In the genomic region with DNA sequence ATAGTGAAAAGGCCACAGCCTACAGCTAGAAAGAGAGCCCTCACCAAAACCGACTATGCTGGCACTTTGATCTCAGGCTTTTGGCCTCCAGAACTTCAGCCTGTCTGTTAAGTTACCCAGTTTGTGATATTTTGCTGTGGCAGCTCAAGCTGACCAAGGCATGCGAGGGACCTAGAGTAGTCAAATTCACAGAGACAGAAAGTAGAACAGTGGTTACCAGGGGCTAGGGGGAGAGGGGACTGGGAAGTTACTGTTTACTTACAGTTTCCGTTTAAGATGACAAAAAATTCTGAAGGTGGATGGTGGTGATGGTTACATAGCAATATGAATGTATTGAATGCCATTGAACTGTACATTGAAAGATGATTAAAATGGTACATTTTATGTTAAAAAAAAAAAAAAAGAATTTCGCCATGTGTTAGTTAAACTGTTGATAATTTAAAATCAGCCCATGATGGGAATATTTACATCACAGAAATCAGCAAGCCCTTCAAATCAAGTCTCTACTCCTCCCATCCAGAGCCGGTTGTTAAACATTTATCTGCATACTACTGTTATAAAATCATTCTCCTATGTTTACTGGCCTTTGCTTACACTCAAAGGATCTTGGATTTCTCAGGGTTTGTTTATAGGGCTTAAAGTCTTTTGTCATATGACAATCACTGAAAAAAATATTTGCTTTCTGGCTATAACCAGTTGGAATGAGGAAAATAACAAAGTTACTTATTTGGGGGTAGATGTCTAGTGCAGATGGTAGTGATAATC, we compare ENCODE assay signal across 14 cellular contexts. TPM values are rescaled to one million over a fixed set of nuclear protein-coding genes. Genes with fewer than 3 reads are reported as not detected.
A peak's percentile ranks its signal among the peaks of the same experiment; 100 is the strongest.
DNase-seq lines count a peak whose midpoint lies in the region; ATAC-seq, FAIRE-seq and TF ChIP-seq lines count a peak whose summit lies in the region.
"Not testable (repeated sequence)": the region's sequence is repeated elsewhere in the genome, so short reads cannot be mapped to it uniquely, and the experiment has no call there.
"Had no signal": no experiment of that assay in that cellular context is flagged by ENCODE, and none has a peak within 500 bp of the region (broad histone marks: within the 10 kb centered on the region; RNA-seq: fewer than 3 reads in every experiment).

No MANE protein-coding gene starts in this region.

- not testable (repeated sequence) for TF ChIP-seq CTCF in SK-N-SH (IDR thresholded peaks at IDR 0.05)

- H3K4me1 Mint-ChIP-seq in activated naive CD8-positive, alpha-beta T cell treated with anti-CD3 and anti-CD28 coated beads, Interleukin-2, amount 10 ng/mL, durations not matched to agents 7 days and 5 days; stimulated activated naive B cell treated with anti-CD40 and anti-IgM and Interleukin-4, amounts not matched to agents 10 μg/mL and 1 μg/mL and 100 μg/mL, for 72 hours: not testable (repeated sequence)

- H3K36me3 ChIP-seq in SK-N-SH (replicated peaks in 1 of 2; ENCODE audit: control insufficient read depth in 1 of 2, insufficient read depth in 2 of 2, low read length in 1 of 2) = not testable (repeated sequence)

- H3K9me2 ChIP-seq in SK-N-SH = not testable (repeated sequence)

- not testable (repeated sequence) for H3K27me3 Mint-ChIP-seq in activated naive CD8-positive, alpha-beta T cell treated with anti-CD3 and anti-CD28 coated beads, Interleukin-2, amount 10 ng/mL, durations not matched to agents 7 days and 5 days; stimulated activated naive B cell treated with anti-CD40 and anti-IgM and Interleukin-4, amounts not matched to agents 10 μg/mL and 1 μg/mL and 100 μg/mL, for 72 hours

- H3K9me3 Mint-ChIP-seq in activated naive CD8-positive, alpha-beta T cell treated with anti-CD3 and anti-CD28 coated beads, Interleukin-2, amount 10 ng/mL, durations not matched to agents 7 days and 5 days = peaks cover 16% of the 10 kb centered on the region
- peaks cover 11 to 15% of the 10 kb centered on the region in 2 donors for H3K9me3 Mint-ChIP-seq in stimulated activated naive B cell treated with anti-CD40 and anti-IgM and Interleukin-4, amounts not matched to agents 10 μg/mL and 1 μg/mL and 100 μg/mL, for 72 hours

- not testable (repeated sequence) for H3K36me3 Mint-ChIP-seq in activated naive CD8-positive, alpha-beta T cell treated with anti-CD3 and anti-CD28 coated beads, Interleukin-2, amount 10 ng/mL, durations not matched to agents 7 days and 5 days
- peaks cover 2 to 11% of the 10 kb centered on the region in 2 donors for H3K36me3 Mint-ChIP-seq in stimulated activated naive B cell treated with anti-CD40 and anti-IgM and Interleukin-4, amounts not matched to agents 10 μg/mL and 1 μg/mL and 100 μg/mL, for 72 hours

- WGBS in SK-N-SH (ENCODE audit: low lambda C conversion rate) = 84% methylated on average over 5 of the region's 5 CpGs

- TF ChIP-seq EP300 in SK-N-SH (IDR thresholded peaks at IDR 0.05; ENCODE audit: borderline replicate concordance in 1 of 2, low read depth in 1 of 2, low read length in 1 of 2) = not testable (repeated sequence)

- TF ChIP-seq POLR2A in GM12892 (IDR thresholded peaks at IDR 0.05; ENCODE audit: low read depth, low read length) = not testable (repeated sequence)

- not testable (repeated sequence) for H3K9ac ChIP-seq in SK-N-SH

- H3F3A ChIP-seq in SK-N-SH (replicated peaks; ENCODE audit: insufficient read depth) = not testable (repeated sequence)

- not testable (repeated sequence) for H3K27ac ChIP-seq in SK-N-SH (ENCODE audit: low read depth in 2 of 2, low read length in 1 of 2)

- DNase-seq in GM12892 (ENCODE audit: insufficient read length); activated naive CD8-positive, alpha-beta T cell treated with anti-CD3 and anti-CD28 coated beads, Interleukin-2, amount 10 ng/mL, durations not matched to agents 7 days and 5 days; stimulated activated naive B cell treated with anti-CD40 and anti-IgM and Interleukin-4, amounts not matched to agents 10 μg/mL and 1 μg/mL and 100 μg/mL, for 72 hours: not testable (repeated sequence)
- peak; percentile 2 for DNase-seq in SK-N-SH

- H3K4me3 ChIP-seq in SK-N-SH (ENCODE audit: low read depth in 2 of 2, low read length in 1 of 2) = not testable (repeated sequence)

- not testable (repeated sequence) for H3K27ac Mint-ChIP-seq in activated naive CD8-positive, alpha-beta T cell treated with anti-CD3 and anti-CD28 coated beads, Interleukin-2, amount 10 ng/mL, durations not matched to agents 7 days and 5 days
- peak overlapping the region; percentile 47 for H3K27ac Mint-ChIP-seq in stimulated activated naive B cell treated with anti-CD40 and anti-IgM and Interleukin-4, amounts not matched to agents 10 μg/mL and 1 μg/mL and 100 μg/mL, for 72 hours

- POLR2A ChIA-PET in SK-N-SH (lab: Yijun Ruan, JAX); activated naive CD8-positive, alpha-beta T cell treated with anti-CD3 and anti-CD28 coated beads, Interleukin-2, amount 10 ng/mL, durations not matched to agents 7 days and 5 days (lab: Charles Lee): not testable (repeated sequence)

- H3K79me2 ChIP-seq in SK-N-SH (ENCODE audit: insufficient read depth) = not testable (repeated sequence)

- CTCF ChIA-PET in SK-N-SH (lab: Yijun Ruan, JAX) = not testable (repeated sequence)

- H4K20me1 ChIP-seq in SK-N-SH (ENCODE audit: insufficient read depth) = not testable (repeated sequence)

- not testable (repeated sequence) for H3K4me3 Mint-ChIP-seq in activated naive CD8-positive, alpha-beta T cell treated with anti-CD3 and anti-CD28 coated beads, Interleukin-2, amount 10 ng/mL, durations not matched to agents 7 days and 5 days; stimulated activated naive B cell treated with anti-CD40 and anti-IgM and Interleukin-4, amounts not matched to agents 10 μg/mL and 1 μg/mL and 100 μg/mL, for 72 hours

- not testable (repeated sequence) for H2AFZ ChIP-seq in SK-N-SH (ENCODE audit: low read depth)

- TF ChIP-seq RAD21 in SK-N-SH (IDR thresholded peaks at IDR 0.05; ENCODE audit: low read length) = not testable (repeated sequence)

- H3K4me1 ChIP-seq in SK-N-SH (ENCODE audit: control insufficient read depth in 1 of 2, insufficient read depth in 2 of 2, low read depth in 1 of 2, low read length in 1 of 2) = not testable (repeated sequence)

- ATAC-seq in GM19025 (IDR thresholded peaks at IDR 0.05; ENCODE audit: low read depth, unreplicated experiment) (peak; percentile 74), GM21528 (IDR thresholded peaks at IDR 0.05; ENCODE audit: low FRiP score, unreplicated experiment) (peak; percentile 68), HG02840 (IDR thresholded peaks at IDR 0.05; ENCODE audit: low FRiP score, unreplicated experiment) (peak; percentile 70), HG03159 (IDR thresholded peaks at IDR 0.05; ENCODE audit: unreplicated experiment) (peak; percentile 88)
- peak; percentile 26 for ATAC-seq in activated naive CD8-positive, alpha-beta T cell treated with anti-CD3 and anti-CD28 coated beads, Interleukin-2, amount 10 ng/mL, durations not matched to agents 7 days and 5 days (ENCODE audit: low read depth)
- peak in 1 of 2 donors; percentile 22 for ATAC-seq in stimulated activated naive B cell treated with anti-CD40 and anti-IgM and Interleukin-4, amounts not matched to agents 10 μg/mL and 1 μg/mL and 100 μg/mL, for 72 hours (replicated peaks)

- peak; percentile 51 for FAIRE-seq in GM12892 (lab: Jason Lieb, UNC)

- not testable (repeated sequence) for H3K9me3 ChIP-seq in SK-N-SH

- H3K4me2 ChIP-seq in SK-N-SH = not testable (repeated sequence)

- not testable (repeated sequence) for H3K27me3 ChIP-seq in SK-N-SH (ENCODE audit: insufficient read depth)

RNA-seq across cellular contexts. Expression of gene HHLA2, which starts 31.6 kb away (rescaled TPM):
- 0.59 TPM for polyA plus RNA-seq in GM12892 (2012; ENCODE audit: missing spikeins)
- polyA plus RNA-seq in SK-N-SH (2012; rRNA removed) = not detected in 2 replicates
- polyA plus RNA-seq in SK-N-SH (2012; cell fraction: cytosol; rRNA removed) = 0.03 TPM in 1 of 2 replicates, not detected in the other
- not detected in 2 replicates for polyA plus RNA-seq in SK-N-SH (2012; cell fraction: nucleus; rRNA removed)
- total RNA-seq in activated naive CD8-positive, alpha-beta T cell treated with anti-CD3 and anti-CD28 coated beads, Interleukin-2, amount 10 ng/mL, durations not matched to agents 7 days and 5 days = 1 to 10 TPM; 3.9 to 4.0 TPM
- total RNA-seq: A673, G401, glomerular endothelial cell, IMR-90, mesothelial cell of epicardium, omental fat pad had no signal
- polyA plus RNA-seq: IMR-90 had no signal

RNA-seq across cellular contexts. Expression of gene IFT57, which starts 42.5 kb away (rescaled TPM):
- polyA plus RNA-seq in GM12892 (2012; ENCODE audit: missing spikeins) = 15.7 TPM
- 47.8 and 81.6 TPM in 2 replicates for polyA plus RNA-seq in SK-N-SH (2012; rRNA removed)
- polyA plus RNA-seq in SK-N-SH (2012; cell fraction: cytosol; rRNA removed) = 72.9 and 102 TPM in 2 replicates
- polyA plus RNA-seq in SK-N-SH (2012; cell fraction: nucleus; rRNA removed) = 68.9 and 85.2 TPM in 2 replicates
- total RNA-seq in activated naive CD8-positive, alpha-beta T cell treated with anti-CD3 and anti-CD28 coated beads, Interleukin-2, amount 10 ng/mL, durations not matched to agents 7 days and 5 days = 10 to 100 TPM; 22.0 to 26.9 TPM
